ENCODE assay signal across 8 cellular contexts in the genomic region with DNA sequence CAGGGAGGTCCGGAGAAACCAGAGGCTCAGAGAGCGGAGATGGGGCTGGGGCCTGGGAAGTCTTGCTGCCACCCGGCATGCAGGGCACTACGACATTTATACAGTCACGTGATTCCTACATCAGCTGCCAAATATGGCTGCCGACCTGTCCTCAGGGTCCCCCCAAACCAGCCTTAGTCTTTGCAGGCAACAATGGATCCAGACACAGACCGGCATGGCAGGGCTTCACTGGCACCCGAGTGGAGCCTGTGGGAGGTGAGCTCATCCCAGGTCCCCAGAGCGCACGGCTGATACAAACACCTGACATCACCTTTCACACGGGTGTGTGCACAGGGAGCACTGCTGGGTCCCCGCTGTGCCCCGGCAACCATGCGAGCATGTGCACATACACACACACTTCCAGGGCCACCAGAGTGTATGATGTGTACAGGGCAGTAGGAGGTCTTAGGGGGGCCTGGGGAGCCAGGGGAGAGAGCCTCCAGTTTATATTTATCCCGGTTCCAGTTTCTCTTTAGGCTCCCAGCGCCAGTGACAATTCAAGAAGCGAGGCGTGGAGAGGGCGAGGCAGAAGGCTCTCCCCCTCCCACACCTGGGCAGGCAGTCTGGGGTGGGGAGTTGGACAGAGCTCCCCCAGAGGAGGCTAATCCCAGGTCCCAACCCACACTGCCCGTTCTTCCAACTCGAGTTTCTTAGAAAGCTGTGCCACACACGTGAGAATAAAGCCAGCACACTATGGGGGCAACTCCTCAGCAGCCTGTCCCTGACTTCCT. TPM values are rescaled to one million over a fixed set of nuclear protein-coding genes. Genes with fewer than 3 reads are reported as not detected.
DNase-seq lines count a peak whose midpoint lies in the region; ATAC-seq and TF ChIP-seq lines count a peak whose summit lies in the region.

No MANE protein-coding gene starts in this region.

- H3K4me3 ChIP-seq in AG09309 (ENCODE audit: control insufficient read depth, low read depth, low read length) (peak overlapping the region; percentile 99), IMR-90 (ENCODE audit: insufficient read depth, low read depth, low read length) (peak overlapping the region; percentile 87)

- intact Hi-C loops in IMR-90 (cut with micrococcal nuclease), result no loop called here

- H4K91ac ChIP-seq in IMR-90 (ENCODE audit: insufficient read depth, low read depth, low read length), result peak overlapping the region; percentile 67; the same call in 1 of the 2 replicates

- peak overlapping the region; percentile 94 for H3K4me2 ChIP-seq in IMR-90 (ENCODE audit: low read depth, low read length)

- ATAC-seq in IMR-90 (ENCODE audit: low read depth), result no peak
- no peak for ATAC-seq in naive thymus-derived CD8-positive, alpha-beta T cell

- TF ChIP-seq RAD21 in IMR-90 (IDR thresholded peaks at IDR 0.05; ENCODE audit: low read length), result no peak

- DNase-seq in AG09309 (ENCODE audit: low read depth) (no peak), IMR-90 (no peak), chondrocyte (ENCODE audit: low spot score) (no peak), SHP77 (lab: John Stamatoyannopoulos, UW) (no peak), DMS53 treated with DMSO at 0.1 percent for 48 hours (lab: John Stamatoyannopoulos, UW; ENCODE audit: unreplicated experiment) (no peak), COR-L47 (lab: John Stamatoyannopoulos, UW) (no peak), AG08395 (ENCODE audit: low spot score) (no peak)
- no peak for DNase-seq in naive thymus-derived CD8-positive, alpha-beta T cell

- no peak for TF ChIP-seq POLR2A in IMR-90 (IDR thresholded peaks at IDR 0.05; ENCODE audit: low read depth, low read length)

- peak overlapping the region; percentile 94 for H2AK5ac ChIP-seq in IMR-90 (ENCODE audit: low read depth, low read length)

- 80% methylated on average over 1 of the region's 22 CpGs; no CpG with 5 or more reads in 1 of the 2 experiments for WGBS in IMR-90 (ENCODE audit: extremely low coverage in 2 of 2, insufficient read length in 1 of 2), 2 experiments

- CTCF ChIA-PET in IMR-90 (lab: Yijun Ruan, JAX), result interaction anchor here (1.8 to 3.6 kb wide), 2 partner anchors 9 to 81 kb away, joined by 9 to 20 read pairs; partner anchors contain the start of gene ANKRD39

- H2BK120ac ChIP-seq in IMR-90 (ENCODE audit: low read depth, low read length), result no peak overlapping the region

- H2AK9ac ChIP-seq in IMR-90 (replicated peaks; ENCODE audit: low read depth, low read length, poor library complexity), result peak overlapping the region; percentile 100

- no peak overlapping the region for H3K18ac ChIP-seq in IMR-90 (ENCODE audit: low read depth, low read length)

- no peaks in the 10 kb centered on the region for H3K27me3 ChIP-seq in IMR-90 (ENCODE audit: control insufficient read depth, insufficient read depth, low read length)

- no peaks in the 10 kb centered on the region for H3K9me3 Mint-ChIP-seq in chondrocyte (ENCODE audit: low read depth)
- H3K9me3 Mint-ChIP-seq in naive thymus-derived CD8-positive, alpha-beta T cell, result no peaks in the 10 kb centered on the region

- H2BK15ac ChIP-seq in IMR-90 (ENCODE audit: low read depth, low read length), result 0 out of 3 replicates have a peak overlapping the region, but pooled peaks have one; percentile 25

- no peaks in the 10 kb centered on the region for H3K9me1 ChIP-seq in IMR-90 (ENCODE audit: insufficient read depth, low read length)

- no peak overlapping the region for H4K5ac ChIP-seq in IMR-90 (ENCODE audit: low read depth, low read length)

- no peak for TF ChIP-seq CTCF in AG09309 (IDR thresholded peaks at IDR 0.05; ENCODE audit: control insufficient read depth, insufficient read depth, low read depth, low read length, missing control alignments)
- no peak for TF ChIP-seq CTCF in IMR-90 (conservative IDR thresholded peaks at IDR 0.05; ENCODE audit: low read depth, low read length)
- TF ChIP-seq CTCF in chondrocyte (IDR thresholded peaks at IDR 0.05), result no peak

- in situ Hi-C loops in IMR-90 (cut with MboI; ENCODE audit: low sequenced_read_pairs), result loop anchor here (25.0 kb wide), 1 partner anchor 245 kb away; the partner anchor contains the start of gene ANKRD36

- peaks cover 18% of the 10 kb centered on the region for H3K4me1 Mint-ChIP-seq in chondrocyte (ENCODE audit: low read depth)
- H3K4me1 Mint-ChIP-seq in naive thymus-derived CD8-positive, alpha-beta T cell, result peaks cover 20 to 41% (median 37%) of the 10 kb centered on the region in 4 donors

- H3K4me3 Mint-ChIP-seq in chondrocyte (ENCODE audit: unreplicated experiment), result peak overlapping the region; percentile 86
- peak overlapping the region; percentile 81 to 93 (median 86) for H3K4me3 Mint-ChIP-seq in naive thymus-derived CD8-positive, alpha-beta T cell

- H3K56ac ChIP-seq in IMR-90 (ENCODE audit: extremely low read depth, insufficient read depth, low read length), result no peak overlapping the region; the same call in 1 of the 2 replicates

- H3K27me3 Mint-ChIP-seq in chondrocyte (ENCODE audit: low read depth), result no peaks in the 10 kb centered on the region
- no peaks in the 10 kb centered on the region for H3K27me3 Mint-ChIP-seq in naive thymus-derived CD8-positive, alpha-beta T cell

- peak overlapping the region; percentile 63 for H2AFZ ChIP-seq in IMR-90 (replicated peaks; ENCODE audit: low read length, poor library complexity)

- peak overlapping the region; percentile 95 for H3K4ac ChIP-seq in IMR-90 (ENCODE audit: low read depth, low read length)

- POLR2A ChIA-PET in IMR-90 (lab: Charles Lee; ENCODE audit: unreplicated experiment), result no interaction called here
- POLR2A ChIA-PET in naive thymus-derived CD8-positive, alpha-beta T cell (lab: Charles Lee), result interaction anchor here (0.6 to 5.7 kb wide), 9 partner anchors 10 to 94 kb away, joined by 3 to 62 read pairs (median 5); partner anchors contain the start of genes ANKRD39 and CNNM3

- H3K79me1 ChIP-seq in IMR-90 (ENCODE audit: low read depth in 1 of 2, low read length in 2 of 2), result peaks cover 5 to 46% of the 10 kb centered on the region in 2 experiments

- peaks cover 45% of the 10 kb centered on the region for H3K36me3 ChIP-seq in IMR-90 (ENCODE audit: control insufficient read depth, insufficient read depth, low read length)

- H3K4me1 ChIP-seq in IMR-90 (ENCODE audit: control insufficient read depth, insufficient read depth, low read length), result peaks cover 7% of the 10 kb centered on the region; the same call in 1 of the 2 replicates

- H4K8ac ChIP-seq in IMR-90 (ENCODE audit: low read depth in 2 of 2, low read length in 2 of 2), result peak overlapping the region in 1 of 2 experiments; percentile 84; a peak in 3 of 4 replicates

- H2BK20ac ChIP-seq in IMR-90 (ENCODE audit: low read depth, low read length), result no peak overlapping the region

- peak overlapping the region; percentile 83 for H3K27ac Mint-ChIP-seq in chondrocyte (ENCODE audit: unreplicated experiment)
- H3K27ac Mint-ChIP-seq in naive thymus-derived CD8-positive, alpha-beta T cell, result peak overlapping the region; percentile 79 to 89 (median 88)

- peaks cover 14% of the 10 kb centered on the region for H3K36me3 Mint-ChIP-seq in chondrocyte (ENCODE audit: low read depth)
- H3K36me3 Mint-ChIP-seq in naive thymus-derived CD8-positive, alpha-beta T cell, result peaks cover 0 to 25% (median 3%) of the 10 kb centered on the region in 3 donors

- dilution Hi-C loops in IMR-90 (cut with HindIII; ENCODE audit: low sequenced_read_pairs, unreplicated experiment), result no loop called here

- BruUV-seq in IMR-90 (replicated peaks; lab: Mats Ljungman, UMichigan), result no TSS peak

- peak overlapping the region; percentile 76 for H3K23ac ChIP-seq in IMR-90 (ENCODE audit: low read depth, low read length)

- peaks cover 39% of the 10 kb centered on the region for H4K20me1 ChIP-seq in IMR-90 (ENCODE audit: insufficient read depth, low read length)

- peak overlapping the region; percentile 69 for H2BK5ac ChIP-seq in IMR-90 (ENCODE audit: low read depth, low read length, poor library complexity, severe bottlenecking)

- no peaks in the 10 kb centered on the region for H3K9me3 ChIP-seq in IMR-90 (ENCODE audit: control insufficient read depth, insufficient read depth, low read length)

- H3K14ac ChIP-seq in IMR-90 (replicated peaks; ENCODE audit: low read depth, low read length), result peak overlapping the region; percentile 95; the same call in 1 of the 2 replicates

- peak overlapping the region; percentile 83 for H3K9ac ChIP-seq in IMR-90 (ENCODE audit: low read depth, low read length)

- H3K27ac ChIP-seq in IMR-90 (ENCODE audit: insufficient read depth, low read length), result peak overlapping the region; percentile 88

TF ChIP-seq in IMR-90, 13 proteins besides CTCF, POLR2A, EP300 and RAD21 (continues in another document):
- no peak for TF ChIP-seq CEBPB (IDR thresholded peaks at IDR 0.05; ENCODE audit: low read depth, low read length)

RNA-seq across cellular contexts. Expression of gene SEMA4C, which starts 2.7 kb away (rescaled TPM):
- 13.3 and 15.8 TPM in 2 replicates for total RNA-seq in IMR-90 (2012; rRNA removed)
- 24.3 and 25.5 TPM in 2 replicates for polyA plus RNA-seq in IMR-90 (2012; rRNA removed)
- 15.1 and 22.2 TPM in 2 replicates for polyA plus RNA-seq in IMR-90 (2012; cell fraction: cytosol; rRNA removed)
- polyA plus RNA-seq in IMR-90 (2012; cell fraction: nucleus; rRNA removed; ENCODE audit: low replicate concordance), result 38.1 and 86.4 TPM in 2 replicates
- 20.4 to 26.7 TPM (median 24.8 TPM) in 3 replicates for total RNA-seq in chondrocyte
- total RNA-seq in naive thymus-derived CD8-positive, alpha-beta T cell, result 10 to 100 TPM; 35.6 to 38.6 TPM
- 1 to 10 TPM; 1.9 to 2.8 (median 2.2) TPM for polyA plus RNA-seq in naive thymus-derived CD8-positive, alpha-beta T cell

RNA-seq across cellular contexts. Expression of gene ANKRD39, which starts 9.4 kb away (rescaled TPM):
- total RNA-seq in IMR-90 (2012; rRNA removed) (12.5 and 13.6 TPM in 2 replicates), chondrocyte (7.9 to 11.2 TPM (median 8.3 TPM) in 3 replicates)
- polyA plus RNA-seq in IMR-90 (2012; rRNA removed), result 15.9 and 17.0 TPM in 2 replicates
- polyA plus RNA-seq in IMR-90 (2012; cell fraction: cytosol; rRNA removed), result 13.1 and 24.9 TPM in 2 replicates
- polyA plus RNA-seq in IMR-90 (2012; cell fraction: nucleus; rRNA removed; ENCODE audit: low replicate concordance), result 13.0 and 25.7 TPM in 2 replicates
- total RNA-seq in naive thymus-derived CD8-positive, alpha-beta T cell, result 10 to 100 TPM; 13.5 to 14.2 TPM
- 10 to 100 TPM; 12.2 to 18.7 (median 16.2) TPM for polyA plus RNA-seq in naive thymus-derived CD8-positive, alpha-beta T cell

RNA-seq across cellular contexts. Expression of gene ANKRD23, which starts 23.4 kb away (rescaled TPM):
- total RNA-seq in IMR-90 (2012; rRNA removed), result 0.54 and 0.83 TPM in 2 replicates
- polyA plus RNA-seq in IMR-90 (2012; rRNA removed), result 1.5 and 1.6 TPM in 2 replicates
- polyA plus RNA-seq in IMR-90 (2012; cell fraction: cytosol; rRNA removed), result 0.19 and 0.77 TPM in 2 replicates
- 9.2 and 17.0 TPM in 2 replicates for polyA plus RNA-seq in IMR-90 (2012; cell fraction: nucleus; rRNA removed; ENCODE audit: low replicate concordance)
- total RNA-seq in chondrocyte, result 1.9 to 4.4 TPM (median 3.2 TPM) in 3 replicates
- total RNA-seq in naive thymus-derived CD8-positive, alpha-beta T cell, result 10 to 100 TPM; 13.1 to 16.2 TPM
- under 1 TPM; 0.15 to 0.57 (median 0.27) TPM for polyA plus RNA-seq in naive thymus-derived CD8-positive, alpha-beta T cell

RNA-seq across cellular contexts. Expression of gene CNNM3, which starts 51.1 kb away (rescaled TPM):
- total RNA-seq in IMR-90 (2012; rRNA removed), result 2.2 and 2.3 TPM in 2 replicates
- 6.1 and 6.3 TPM in 2 replicates for polyA plus RNA-seq in IMR-90 (2012; rRNA removed)
- 4.7 and 6.3 TPM in 2 replicates for polyA plus RNA-seq in IMR-90 (2012; cell fraction: cytosol; rRNA removed)
- polyA plus RNA-seq in IMR-90 (2012; cell fraction: nucleus; rRNA removed; ENCODE audit: low replicate concordance), result 7.9 and 10.3 TPM in 2 replicates
- total RNA-seq in chondrocyte, result 10.2 to 14.0 TPM (median 10.4 TPM) in 3 replicates
- 10 to 100 TPM; 40.0 to 41.1 TPM for total RNA-seq in naive thymus-derived CD8-positive, alpha-beta T cell
- 10 to 100 TPM in 2 of 3 donors, 1 to 10 TPM in 1; 2.8 to 12.0 (median 11.4) TPM for polyA plus RNA-seq in naive thymus-derived CD8-positive, alpha-beta T cell
